11 cellular contexts compared by ENCODE assay signal in genomic region chr13:40205771-40206240, GRCh38.
A peak's percentile ranks its signal among the peaks of the same experiment; 100 is the strongest.
DNase-seq lines count a peak whose midpoint lies in the region; ATAC-seq, FAIRE-seq and TF ChIP-seq lines count a peak whose summit lies in the region.
"Had no signal": no experiment of that assay in that cellular context is flagged by ENCODE, and none has a peak within 500 bp of the region (broad histone marks: within the 10 kb centered on the region; RNA-seq: fewer than 3 reads in every experiment).

No MANE protein-coding gene starts in this region.

- H3K36me3 Mint-ChIP-seq in naive thymus-derived CD8-positive, alpha-beta T cell: peaks cover 0 to 15% (median 7%) of the 10 kb centered on the region in 3 donors

- dilution Hi-C loops in mammary epithelial cell (cut with HindIII; ENCODE audit: low sequenced_read_pairs): no loop called here

- no peak for TF ChIP-seq EP300 in A549 (IDR thresholded peaks at IDR 0.05)

- H3K79me2 ChIP-seq in OCI-LY7 (ENCODE audit: insufficient read depth, low read depth, low read length): no peaks in the 10 kb centered on the region
- no peaks in the 10 kb centered on the region for H3K79me2 ChIP-seq in mammary epithelial cell (ENCODE audit: insufficient read depth, low read length)

- CTCF ChIA-PET in A549 (lab: Yijun Ruan, JAX) (no interaction called here), OCI-LY7 (lab: Charles Lee; ENCODE audit: unreplicated experiment) (no interaction called here), mammary epithelial cell (lab: Charles Lee; ENCODE audit: low non-redundant PET) (interaction anchor here (0.6 kb wide), 1 partner anchor 264 kb away, joined by 3 read pairs; no protein-coding TSS in a partner anchor)

- H3K9me3 ChIP-seq in A549 (peaks cover 7% of the 10 kb centered on the region; the same call in 1 of the 3 replicates), OCI-LY7 (ENCODE audit: low read length) (peaks cover 16% of the 10 kb centered on the region), mammary epithelial cell (replicated peaks; ENCODE audit: insufficient read depth, low read length) (peaks cover 2% of the 10 kb centered on the region)

- in situ Hi-C loops in mammary epithelial cell (cut with MboI; ENCODE audit: low sequenced_read_pairs in 2 of 2): no loop called here

- H3K27ac Mint-ChIP-seq in naive thymus-derived CD8-positive, alpha-beta T cell: peak overlapping the region; percentile 96 to 100 (median 99)

- H3K27me3 ChIP-seq in mammary epithelial cell (ENCODE audit: insufficient read depth, low read length): no peaks in the 10 kb centered on the region
- H3K27me3 ChIP-seq: BLaER1 had no signal

- peak overlapping the region; percentile 3; the same call in 1 of the 3 replicates for H3K4me2 ChIP-seq in A549
- peak overlapping the region; percentile 63; the same call in 1 of the 2 replicates for H3K4me2 ChIP-seq in OCI-LY7 (ENCODE audit: low read length)
- H3K4me2 ChIP-seq in mammary epithelial cell (ENCODE audit: insufficient read depth, low read depth, low read length): peak overlapping the region; percentile 48

- peak overlapping the region in 9 of 10 donors; percentile 11 to 85 (median 66) for H3K4me3 Mint-ChIP-seq in naive thymus-derived CD8-positive, alpha-beta T cell

- H3K27ac ChIP-seq in A549 (peak overlapping the region in 1 of 2 experiments; percentile 37; a peak in 1 of 6 replicates), OCI-LY7 (ENCODE audit: low read depth, low read length, poor library complexity, severe bottlenecking) (peak overlapping the region; percentile 91), mammary epithelial cell (ENCODE audit: insufficient read depth, low read depth, low read length) (peak overlapping the region; percentile 86)
- H3K27ac ChIP-seq: VCaP had no signal

- H3K9me2 ChIP-seq in OCI-LY7 (ENCODE audit: insufficient read depth, low read length): no peaks in the 10 kb centered on the region

- FAIRE-seq in A549 (lab: Jason Lieb, UNC): no peak
- FAIRE-seq in GM12891 (lab: Jason Lieb, UNC): no peak

- no peak for ATAC-seq in A549
- no peak for ATAC-seq in naive thymus-derived CD8-positive, alpha-beta T cell
- ATAC-seq in HG02678 (IDR thresholded peaks at IDR 0.05; ENCODE audit: unreplicated experiment): no peak

- TF ChIP-seq RAD21 in A549 (conservative IDR thresholded peaks at IDR 0.05 in 1 of 2, IDR thresholded peaks at IDR 0.05 in 1 of 2): no peak

- peaks cover 38 to 77% (median 74%) of the 10 kb centered on the region in 4 donors for H3K4me1 Mint-ChIP-seq in naive thymus-derived CD8-positive, alpha-beta T cell

- BruUV-seq in OCI-LY7 (replicated peaks; lab: Mats Ljungman, UMichigan): no TSS peak
- TSS peak; percentile 33 for BruUV-seq in mammary epithelial cell (replicated peaks; lab: Mats Ljungman, UMichigan)

- H3K9ac ChIP-seq in mammary epithelial cell (ENCODE audit: insufficient read depth, low read length): peak overlapping the region; percentile 64
- H3K9ac ChIP-seq: BLaER1 had no signal

- H3K27me3 Mint-ChIP-seq in naive thymus-derived CD8-positive, alpha-beta T cell: no peaks in the 10 kb centered on the region

- peaks cover 0 to 18% (median 9%) of the 10 kb centered on the region in 9 donors for H3K9me3 Mint-ChIP-seq in naive thymus-derived CD8-positive, alpha-beta T cell

- H4K20me1 ChIP-seq in OCI-LY7 (ENCODE audit: insufficient read depth, low read length) (no peaks in the 10 kb centered on the region), mammary epithelial cell (ENCODE audit: insufficient read depth, low read length) (no peaks in the 10 kb centered on the region)
- H4K20me1 ChIP-seq: BLaER1 had no signal

- POLR2A ChIA-PET in A549 (lab: Yijun Ruan, JAX): no interaction called here
- POLR2A ChIA-PET in OCI-LY7 (lab: Charles Lee): interaction anchor here (0.7 to 3.2 kb wide), 6 partner anchors 13 to 376 kb away, joined by 3 to 27 read pairs (median 7); no protein-coding TSS in a partner anchor
- POLR2A ChIA-PET in naive thymus-derived CD8-positive, alpha-beta T cell (lab: Charles Lee): interaction anchor here (0.8 to 2.5 kb wide), 8 partner anchors 9 to 462 kb away, joined by 3 to 26 read pairs (median 6); no protein-coding TSS in a partner anchor

- H3K4me1 ChIP-seq in A549 (peaks cover 6% of the 10 kb centered on the region; the same call in 1 of the 3 replicates), OCI-LY7 (ENCODE audit: insufficient read depth, low read length, poor library complexity, severe bottlenecking) (peaks cover 51% of the 10 kb centered on the region), mammary epithelial cell (ENCODE audit: insufficient read depth, low read length) (peaks cover 34% of the 10 kb centered on the region)

- TF ChIP-seq CTCF in A549 (IDR thresholded peaks at IDR 0.05) (no peak), OCI-LY7 (conservative IDR thresholded peaks at IDR 0.05; ENCODE audit: low read length) (no peak), mammary epithelial cell (conservative IDR thresholded peaks at IDR 0.05 in 1 of 2, IDR thresholded peaks at IDR 0.05 in 1 of 2; ENCODE audit: extremely low read depth in 1 of 2, insufficient read depth in 1 of 2, low read depth in 1 of 2, low read length in 2 of 2) (no peak)

- TF ChIP-seq POLR2A in A549 (IDR thresholded peaks at IDR 0.05; ENCODE audit: low read length) (no peak), GM12891 (IDR thresholded peaks at IDR 0.05; ENCODE audit: low read depth, low read length) (no peak)

- DNase-seq in A549 (ENCODE audit: low read depth in 1 of 2, low spot score in 1 of 2) (no peak), OCI-LY7 (ENCODE audit: low spot score) (no peak), mammary epithelial cell (no peak), EL (no peak), GM12891 (ENCODE audit: insufficient read length, low spot score) (no peak), NCI-H774 (lab: John Stamatoyannopoulos, UW) (no peak)
- no peak for DNase-seq in naive thymus-derived CD8-positive, alpha-beta T cell
- DNase-seq: erythroblast had no signal

- H3K36me3 ChIP-seq in OCI-LY7 (ENCODE audit: insufficient read depth, low read length) (peaks cover 16% of the 10 kb centered on the region; the same call in 1 of the 2 replicates), mammary epithelial cell (ENCODE audit: insufficient read depth, low read length) (no peaks in the 10 kb centered on the region)
- H3K36me3 ChIP-seq: BLaER1 had no signal

- WGBS in A549 (ENCODE audit: missing lambda C conversion rate): 50% methylated on average over 4 of the region's 4 CpGs
- 36% methylated on average over 3 of the region's 4 CpGs for WGBS in mammary epithelial cell (ENCODE audit: low coverage, missing lambda C conversion rate)

- H2AFZ ChIP-seq in OCI-LY7 (ENCODE audit: low read length): peak overlapping the region; percentile 93; the same call in 1 of the 2 replicates
- H2AFZ ChIP-seq in mammary epithelial cell (ENCODE audit: low read depth, low read length): peak overlapping the region; percentile 77

- H3K4me3 ChIP-seq in A549 (no peak overlapping the region), OCI-LY7 (ENCODE audit: low read depth, low read length, poor library complexity, severe bottlenecking) (no peak overlapping the region), mammary epithelial cell (replicated peaks in 1 of 3; ENCODE audit: insufficient read depth in 1 of 3, low read depth in 2 of 3, low read length in 3 of 3) (no peak overlapping the region)
- H3K4me3 ChIP-seq: BLaER1 had no signal

- intact Hi-C loops in OCI-LY7 (cut with micrococcal nuclease; ENCODE audit: unreplicated experiment) (no loop called here), mammary epithelial cell (cut with micrococcal nuclease) (loop anchor here (1.0 to 2.0 kb wide), 3 partner anchors 15 to 137 kb away; no protein-coding TSS in a partner anchor)

TF ChIP-seq in A549, 52 proteins besides CTCF, POLR2A, EP300 and RAD21 (continues in another document):
- TF ChIP-seq ESRRA (IDR thresholded peaks at IDR 0.05; ENCODE audit: borderline replicate concordance, low read length) (no peak), ZC3H11A (IDR thresholded peaks at IDR 0.05) (no peak), FOSL2 (IDR thresholded peaks at IDR 0.05) (no peak), FOSL2 (CRISPR knock-in tag; IDR thresholded peaks at IDR 0.05) (no peak), KDM1A (IDR thresholded peaks at IDR 0.05; ENCODE audit: low read depth) (no peak), SREBF2 (IDR thresholded peaks at IDR 0.05) (no peak), MAZ (IDR thresholded peaks at IDR 0.05; ENCODE audit: borderline replicate concordance, low read depth, low read length) (no peak), ELK1 (IDR thresholded peaks at IDR 0.05; ENCODE audit: low read depth, low read length) (no peak)

TF ChIP-seq in GM12891, 5 proteins besides CTCF, POLR2A, EP300 and RAD21:
- TF ChIP-seq POLR2AphosphoS5 (IDR thresholded peaks at IDR 0.05; ENCODE audit: low read depth, low read length): no peak
- no peak for TF ChIP-seq TAF1 (IDR thresholded peaks at IDR 0.05; ENCODE audit: low read depth, low read length)
- no peak for TF ChIP-seq PAX5 (IDR thresholded peaks at IDR 0.05; ENCODE audit: insufficient read depth, low read length, severe bottlenecking)
- no peak for TF ChIP-seq POU2F2 (IDR thresholded peaks at IDR 0.05; ENCODE audit: low read depth, low read length)
- TF ChIP-seq SPI1 (IDR thresholded peaks at IDR 0.05; ENCODE audit: low read depth, low read length): no peak

Comparison
In these comparisons a context has a peak if more than half of its experiments do, and no peak if none do; other contexts are left out.
1. H3K4me2 ChIP-seq: peak in every context shown above with its lines; median percentile 63 in OCI-LY7; 48 in mammary epithelial cell; 3 in A549.